In genomic region chr6:1390071-1390804, GRCh38 we compare ENCODE assay signal across 8 cellular contexts. TPM values are rescaled to one million over a fixed set of nuclear protein-coding genes. Genes with fewer than 3 reads are reported as not detected.
DNase-seq lines count a peak whose midpoint lies in the region; ATAC-seq and TF ChIP-seq lines count a peak whose summit lies in the region.

No MANE protein-coding gene starts in this region.

- H3K9me3 ChIP-seq in GM23248 (ENCODE audit: low read depth), result no peaks in the 10 kb centered on the region
- H3K9me3 ChIP-seq in SJSA1 (replicated peaks), result no peaks in the 10 kb centered on the region

- no peaks in the 10 kb centered on the region for H3K9me2 ChIP-seq in GM23248 (ENCODE audit: insufficient read depth)

- H3K9ac ChIP-seq in GM23248, result peak overlapping the region; percentile 81

- H3K4me3 ChIP-seq in GM23248 (peak overlapping the region; percentile 78), SJSA1 (peak overlapping the region; percentile 83)

- ATAC-seq in esophagus mucosa (peak; percentile 64), omental fat pad (ENCODE audit: low FRiP score) (peak; percentile 33), GM21423 (IDR thresholded peaks at IDR 0.05; ENCODE audit: unreplicated experiment) (no peak), GM18909 (IDR thresholded peaks at IDR 0.05; ENCODE audit: poor library complexity, unreplicated experiment) (no peak)

- peak overlapping the region; percentile 85 for H2AFZ ChIP-seq in GM23248

- H3K27me3 ChIP-seq in GM23248 (replicated peaks; ENCODE audit: insufficient read depth) (no peaks in the 10 kb centered on the region), SJSA1 (replicated peaks) (no peaks in the 10 kb centered on the region)

- H4K20me1 ChIP-seq in GM23248 (ENCODE audit: insufficient read depth), result no peaks in the 10 kb centered on the region

- no peaks in the 10 kb centered on the region for H3F3A ChIP-seq in GM23248 (ENCODE audit: insufficient read depth)

- 1% methylated on average over 49 to 57 of the region's 92 CpGs for WGBS in GM23248 (ENCODE audit: low coverage in 1 of 2, low lambda C conversion rate in 2 of 2, missing lambda C conversion rate in 2 of 2), 2 experiments

- DNase-seq in GM23248 (peak; percentile 82), SJSA1 (ENCODE audit: low read depth in 1 of 2, low spot score in 2 of 2) (peak in 1 of 2 experiments; percentile 81), omental fat pad (ENCODE audit: low spot score) (no peak), NCI-H1694 (lab: John Stamatoyannopoulos, UW) (no peak), NCI-H187 treated with DMSO at 0.1 percent for 48 hours (lab: John Stamatoyannopoulos, UW) (no peak)

- in situ Hi-C loops in GM23248 (cut with MboI), result loop anchor here (25.0 kb wide), 1 partner anchor 478 kb away; no protein-coding TSS in a partner anchor

- no peak for TF ChIP-seq CTCF in omental fat pad (IDR thresholded peaks at IDR 0.05)

- H3K4me1 ChIP-seq in GM23248 (ENCODE audit: insufficient read depth) (no peaks in the 10 kb centered on the region), SJSA1 (replicated peaks) (peaks cover 37% of the 10 kb centered on the region)

- H3K27ac ChIP-seq in GM23248 (peak overlapping the region; percentile 44), SJSA1 (peak overlapping the region; percentile 67)

- H3K36me3 ChIP-seq in GM23248 (ENCODE audit: low read depth) (no peaks in the 10 kb centered on the region; the same call in 1 of the 2 replicates), SJSA1 (peaks cover 55% of the 10 kb centered on the region)

- H3K79me2 ChIP-seq in GM23248 (ENCODE audit: insufficient read depth), result peaks cover 23% of the 10 kb centered on the region

- H3K4me2 ChIP-seq in GM23248 (ENCODE audit: unreplicated experiment), result peak overlapping the region; percentile 82

RNA-seq across cellular contexts. Expression of gene FOXF2, which starts 0.9 kb away (rescaled TPM):
- 5.1 and 8.3 TPM in 2 replicates for total RNA-seq in GM23248 (2014; rRNA removed; shearing (Covaris generic))
- polyA plus RNA-seq in GM23248 (2016; fragmentation: Nextera tagmentation; extraction: Ambion mirVana), result 2.5 and 2.7 TPM in 2 replicates
- 48.2 and 51.6 TPM in 2 replicates for total RNA-seq in SJSA1 (2014; rRNA removed; shearing (Covaris generic))
- total RNA-seq in esophagus mucosa (0.64 TPM), omental fat pad (1 to 10 TPM in 2 of 4 donors, under 1 TPM in 2; 0.65 to 1.1 (median 0.95) TPM)

Comparison
In these comparisons a context has a peak if more than half of its experiments do, and no peak if none do; other contexts are left out.
1. ATAC-seq: peak in esophagus mucosa (single experiment) and omental fat pad (single experiment); none in GM21423 (single experiment) and GM18909 (single experiment).